In the genomic region with DNA sequence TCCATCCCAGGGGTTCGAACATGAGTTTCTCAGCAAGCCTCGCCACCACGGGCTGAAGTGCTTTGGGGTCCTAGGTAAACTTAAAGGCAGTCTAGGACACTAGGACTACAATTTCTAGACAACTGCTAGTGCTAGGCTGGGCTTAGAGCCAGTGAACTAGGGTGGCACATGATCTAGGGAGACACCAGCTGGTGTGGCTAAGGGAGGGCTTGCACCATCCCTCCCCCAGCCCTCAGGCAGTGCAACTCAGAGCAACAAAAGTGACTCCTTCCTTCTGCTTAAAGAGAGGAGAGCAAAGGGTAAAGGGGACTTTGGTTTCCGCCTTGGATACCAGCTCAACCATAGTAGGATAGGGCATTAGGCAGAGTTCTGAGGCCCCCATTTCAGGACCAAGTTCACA, we compare ENCODE assay signal across 27 cellular contexts.
"Had no signal": no experiment of that assay in that cellular context is flagged by ENCODE, and none has a peak within 500 bp of the region (broad histone marks: within the 10 kb centered on the region; RNA-seq: fewer than 3 reads in every experiment).

No MANE protein-coding gene starts in this region.

- H3K27ac ChIP-seq: PC-9, Peyer's patch, SJSA1, SK-N-MC had no signal

- H3K9me3 ChIP-seq: Peyer's patch, SJSA1 had no signal

- H3K4me1 ChIP-seq: Peyer's patch, SJSA1 had no signal

- H3K4me3 ChIP-seq: PC-9, Peyer's patch, SJSA1, SK-N-MC had no signal

- H3K27me3 ChIP-seq: Peyer's patch, SJSA1 had no signal

- H3K36me3 ChIP-seq: Peyer's patch, SJSA1 had no signal

- H3K4me2 ChIP-seq: PC-9 had no signal

- ATAC-seq: T-cell had no signal

- H2AFZ ChIP-seq: PC-9 had no signal

- DNase-seq: Karpas-422, KBM-7, MV-4-11, NCI-H1048, NCI-H1105, NCI-H1417, NCI-H1436 treated with DMSO at 0.1 percent for 48 hours, NCI-H187, NCI-H2029, NCI-H2081 treated with DMSO at 0.1 percent for 48 hours, NCI-H2171, NCI-H226, NCI-H446, NCI-H510A, NCI-H524 treated with DMSO at 0.1 percent for 48 hours, NCI-H69, NCI-H774, OCI-M1, PC-9, Peyer's patch, Right ventricle myocardium superior, RPMI8226, SIG-M5, SW 1271, T-cell had no signal
